In genomic region chr17:18270046-18270850, GRCh38 we compare ENCODE assay signal across 1 cellular context.
A peak's percentile ranks its signal among the peaks of the same experiment; 100 is the strongest.
TF ChIP-seq lines count a peak whose summit lies in the region.

No MANE protein-coding gene starts in this region.

TF ChIP-seq in HepG2, 621 proteins besides CTCF, POLR2A, EP300 and RAD21:
- TF ChIP-seq RBM22 (optimal IDR thresholded peaks at IDR 0.05; ENCODE audit: low read length): peak; percentile 61
- TF ChIP-seq ZFYVE20 (CRISPR knock-in tag; IDR thresholded peaks at IDR 0.05; ENCODE audit: borderline replicate concordance, low read depth): no peak
- TF ChIP-seq AGO2 (optimal IDR thresholded peaks at IDR 0.05; ENCODE audit: low read depth, low read length): peak; percentile 35
